Comparison of ENCODE assay signal across 8 cellular contexts in the genomic region with DNA sequence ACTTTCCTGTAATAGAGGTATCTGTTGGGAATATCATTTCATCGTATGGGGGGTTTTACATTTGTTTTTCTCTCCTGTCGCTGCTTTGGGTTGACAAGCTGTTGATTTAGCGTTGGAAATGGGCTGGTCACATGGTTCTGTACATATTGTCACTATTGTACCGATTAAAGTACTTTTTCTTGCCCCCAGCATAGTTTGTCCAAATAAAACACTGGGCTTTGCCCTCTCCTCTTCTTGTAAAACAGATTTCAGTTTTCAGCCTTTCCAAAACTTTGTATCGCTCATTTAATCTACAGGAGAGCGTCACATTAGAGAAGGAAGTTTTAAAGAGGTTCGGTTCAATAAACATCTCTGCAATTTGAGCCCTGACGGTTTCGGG. TPM values are rescaled to one million over a fixed set of nuclear protein-coding genes. Genes with fewer than 3 reads are reported as not detected.
A peak's percentile ranks its signal among the peaks of the same experiment; 100 is the strongest.
DNase-seq lines count a peak whose midpoint lies in the region; ATAC-seq and TF ChIP-seq lines count a peak whose summit lies in the region.

No MANE protein-coding gene starts in this region.

- H3K27me3 ChIP-seq in right atrium auricular region (peaks cover 0 to 4% of the 10 kb centered on the region in 2 donors), brain microvascular endothelial cell (replicated peaks) (peaks cover 11% of the 10 kb centered on the region), mononuclear cell (ENCODE audit: insufficient read depth, low read length) (peaks cover 38% of the 10 kb centered on the region), vagina (no peaks in the 10 kb centered on the region)

- in situ Hi-C loops in brain microvascular endothelial cell (cut with HindIII; ENCODE audit: low pct_ligation_motif_present, low sequenced_read_pairs) (no loop called here), KBM-7 (cut with MboI; ENCODE audit: low pct_unique_long_range_greater_than_20kb, low sequenced_read_pairs) (no loop called here)

- intact Hi-C loops in cardiac septum (cut with DNase I) = loop anchor here (2.0 to 5.0 kb wide), 2 partner anchors 16 to 323 kb away; a partner anchor contains a TSS
- intact Hi-C loops in vagina (cut with DNase I) = loop anchor here (5.0 kb wide), 1 partner anchor 808 kb away; no protein-coding TSS in a partner anchor

- no peak for TF ChIP-seq POLR2A in vagina (IDR thresholded peaks at IDR 0.05)

- TF ChIP-seq CTCF in right atrium auricular region (IDR thresholded peaks at IDR 0.05) (no peak), brain microvascular endothelial cell (IDR thresholded peaks at IDR 0.05; ENCODE audit: low read depth, low read length, missing control alignments) (no peak), vagina (IDR thresholded peaks at IDR 0.05) (no peak)

- no peaks in the 10 kb centered on the region for H3K9me3 ChIP-seq in right atrium auricular region
- H3K9me3 ChIP-seq in mononuclear cell (ENCODE audit: low read depth, low read length) = no peaks in the 10 kb centered on the region
- no peaks in the 10 kb centered on the region for H3K9me3 ChIP-seq in vagina

- H3K4me1 ChIP-seq in right atrium auricular region = peaks cover 0 to 38% of the 10 kb centered on the region in 2 donors
- peaks cover 34% of the 10 kb centered on the region for H3K4me1 ChIP-seq in mononuclear cell (ENCODE audit: insufficient read depth, low read length)
- H3K4me1 ChIP-seq in vagina = peaks cover 44% of the 10 kb centered on the region

- no peak for DNase-seq in right atrium auricular region (ENCODE audit: low spot score)
- no peak for DNase-seq in cardiac septum (ENCODE audit: low spot score)
- DNase-seq in brain microvascular endothelial cell = no peak
- no peak for DNase-seq in vagina (ENCODE audit: extremely low spot score in 2 of 2)
- no peak for DNase-seq in KBM-7
- DNase-seq in foreskin melanocyte = no peak

- no peak for ATAC-seq in GM21619 (IDR thresholded peaks at IDR 0.05; ENCODE audit: unreplicated experiment)

- H3K4me3 ChIP-seq in right atrium auricular region (peak overlapping the region; percentile 48 to 66), brain microvascular endothelial cell (ENCODE audit: low read depth, low read length) (peak overlapping the region; percentile 62), mononuclear cell (ENCODE audit: low read length) (peak overlapping the region; percentile 47), vagina (peak overlapping the region; percentile 50 to 67)

- H3K36me3 ChIP-seq in right atrium auricular region = peaks cover 20% of the 10 kb centered on the region
- H3K36me3 ChIP-seq in brain microvascular endothelial cell (replicated peaks) = peaks cover 11% of the 10 kb centered on the region
- peaks cover 0 to 21% of the 10 kb centered on the region in 2 donors for H3K36me3 ChIP-seq in vagina

- peak overlapping the region; percentile 24 to 66 for H3K27ac ChIP-seq in right atrium auricular region
- no peak overlapping the region for H3K27ac ChIP-seq in brain microvascular endothelial cell
- peak overlapping the region; percentile 77 for H3K27ac ChIP-seq in vagina

RNA-seq across cellular contexts. Expression of a gene that starts 4.0 kb away (rescaled TPM):
- total RNA-seq in right atrium auricular region (10 to 100 TPM; 34.7 to 40.7 TPM), cardiac septum (44.1 TPM), mononuclear cell (67.4 TPM), vagina (44.7 TPM)

RNA-seq across cellular contexts. Expression of a gene that starts 8.7 kb away (rescaled TPM):
- total RNA-seq in right atrium auricular region (100 to 1,000 TPM in 1 of 2 donors, 10 to 100 TPM in 1; 28.5 to 141 TPM), cardiac septum (71.6 TPM), mononuclear cell (21.5 TPM), vagina (27.0 TPM)

RNA-seq across cellular contexts. Expression of a gene that starts 20.4 kb away (rescaled TPM):
- total RNA-seq in right atrium auricular region = not detected
- not detected for total RNA-seq in cardiac septum
- total RNA-seq in mononuclear cell = not detected
- total RNA-seq in vagina = not detected
